In the genomic region with DNA sequence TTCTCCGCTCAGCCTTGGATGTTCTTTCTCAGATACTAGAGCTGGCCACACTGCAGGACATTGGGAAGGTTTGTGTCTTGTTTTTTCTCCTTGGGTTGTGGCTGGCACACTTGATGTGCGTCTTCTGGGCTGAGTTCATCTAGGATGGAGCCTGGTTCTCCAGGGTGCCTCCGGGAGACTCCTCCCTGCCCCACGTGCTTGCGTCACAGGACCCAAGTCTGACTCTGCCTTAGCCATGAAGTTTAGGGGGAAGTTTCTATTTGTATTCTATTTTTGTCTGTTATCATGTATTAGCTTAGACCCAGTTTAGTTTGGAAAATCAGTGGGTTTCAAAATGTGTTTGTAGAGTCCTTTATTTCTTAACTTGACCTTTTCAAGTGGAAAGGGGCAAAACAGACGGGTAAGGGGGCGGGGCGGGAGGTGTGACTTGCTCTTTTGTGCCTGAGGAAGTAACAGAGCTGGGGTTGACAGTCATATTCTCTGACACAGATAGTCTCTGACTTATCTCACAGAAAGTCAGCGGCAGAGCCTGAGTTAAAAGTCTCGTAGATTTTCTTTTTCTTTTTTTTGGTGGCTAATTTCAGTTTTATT, we compare ENCODE assay signal across 2 cellular contexts.
TF ChIP-seq lines count a peak whose summit lies in the region.

No MANE protein-coding gene starts in this region.

TF ChIP-seq in liver, 16 proteins besides CTCF, POLR2A, EP300 and RAD21 (continued from another document):
- peak; percentile 45 to 50 for TF ChIP-seq RXRA (IDR thresholded peaks at IDR 0.05)
- TF ChIP-seq TAF1 (conservative IDR thresholded peaks at IDR 0.05) = no peak
- TF ChIP-seq ATF3 (IDR thresholded peaks at IDR 0.05) = no peak
- TF ChIP-seq SP1 (IDR thresholded peaks at IDR 0.05) = peak; percentile 61
- no peak for TF ChIP-seq JUND (IDR thresholded peaks at IDR 0.05)
- no peak for TF ChIP-seq HNF4G (IDR thresholded peaks at IDR 0.05)
TF ChIP-seq in liver: peak in this region for 3.

TF ChIP-seq in HepG2, 621 proteins besides CTCF, POLR2A, EP300 and RAD21 (continued from another document):
- no peak for TF ChIP-seq TSC22D2 (CRISPR knock-in tag; IDR thresholded peaks at IDR 0.05; ENCODE audit: borderline replicate concordance)
- TF ChIP-seq ZNF674 (CRISPR knock-in tag; IDR thresholded peaks at IDR 0.05; ENCODE audit: low read depth) = no peak
- TF ChIP-seq TCF7 (IDR thresholded peaks at IDR 0.05; ENCODE audit: low read depth) = no peak
- TF ChIP-seq, protein P1, sequence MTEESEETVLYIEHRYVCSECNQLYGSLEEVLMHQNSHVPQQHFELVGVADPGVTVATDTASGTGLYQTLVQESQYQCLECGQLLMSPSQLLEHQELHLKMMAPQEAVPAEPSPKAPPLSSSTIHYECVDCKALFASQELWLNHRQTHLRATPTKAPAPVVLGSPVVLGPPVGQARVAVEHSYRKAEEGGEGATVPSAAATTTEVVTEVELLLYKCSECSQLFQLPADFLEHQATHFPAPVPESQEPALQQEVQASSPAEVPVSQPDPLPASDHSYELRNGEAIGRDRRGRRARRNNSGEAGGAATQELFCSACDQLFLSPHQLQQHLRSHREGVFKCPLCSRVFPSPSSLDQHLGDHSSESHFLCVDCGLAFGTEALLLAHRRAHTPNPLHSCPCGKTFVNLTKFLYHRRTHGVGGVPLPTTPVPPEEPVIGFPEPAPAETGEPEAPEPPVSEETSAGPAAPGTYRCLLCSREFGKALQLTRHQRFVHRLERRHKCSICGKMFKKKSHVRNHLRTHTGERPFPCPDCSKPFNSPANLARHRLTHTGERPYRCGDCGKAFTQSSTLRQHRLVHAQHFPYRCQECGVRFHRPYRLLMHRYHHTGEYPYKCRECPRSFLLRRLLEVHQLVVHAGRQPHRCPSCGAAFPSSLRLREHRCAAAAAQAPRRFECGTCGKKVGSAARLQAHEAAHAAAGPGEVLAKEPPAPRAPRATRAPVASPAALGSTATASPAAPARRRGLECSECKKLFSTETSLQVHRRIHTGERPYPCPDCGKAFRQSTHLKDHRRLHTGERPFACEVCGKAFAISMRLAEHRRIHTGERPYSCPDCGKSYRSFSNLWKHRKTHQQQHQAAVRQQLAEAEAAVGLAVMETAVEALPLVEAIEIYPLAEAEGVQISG (CRISPR knock-in tag; IDR thresholded peaks at IDR 0.05) = no peak
- TF ChIP-seq PATZ1 (CRISPR knock-in tag; IDR thresholded peaks at IDR 0.05) = no peak
